Comparison of ENCODE assay signal across 13 cellular contexts in the genomic region with DNA sequence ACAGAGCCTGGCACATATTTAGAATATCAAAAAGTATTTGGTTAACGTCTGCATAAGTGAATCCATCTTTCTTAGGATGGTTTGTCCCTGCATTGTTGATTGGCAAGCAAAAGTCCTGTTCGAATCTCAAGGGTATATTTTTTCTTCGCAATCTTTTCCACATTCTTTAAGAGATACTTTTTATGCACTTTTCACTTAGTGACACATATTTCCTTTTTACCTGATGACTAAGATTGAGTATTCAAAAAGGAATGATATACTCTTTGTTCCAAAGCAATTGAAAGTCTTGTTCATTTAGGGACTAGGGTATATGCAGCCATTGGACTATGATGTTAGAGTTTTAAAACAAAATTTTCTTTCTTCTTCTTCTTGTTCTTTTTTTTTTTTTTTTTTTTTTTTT.
"Had no signal": no experiment of that assay in that cellular context is flagged by ENCODE, and none has a peak within 500 bp of the region (broad histone marks: within the 10 kb centered on the region; RNA-seq: fewer than 3 reads in every experiment).

No MANE protein-coding gene starts in this region.

- H3K36me3 ChIP-seq: brain microvascular endothelial cell, esophagus squamous epithelium had no signal

- H3K4me3 ChIP-seq: esophagus squamous epithelium, testis had no signal

- DNase-seq: activated CD4-positive, alpha-beta memory T cell treated with anti-CD3 and anti-CD28 coated beads for 36 hours; activated effector memory CD4-positive, alpha-beta T cell treated with anti-CD3 and anti-CD28 coated beads, Interleukin-2, amount 50 U/mL, for 16 hours; activated T-cell treated with anti-CD3 and anti-CD28 coated beads, Interleukin-2, amount 50 U/mL, for 4 hours; amniotic stem cell; brain microvascular endothelial cell; cerebellar nuclear complex; endodermal cell; esophagus squamous epithelium; stimulated activated CD4-positive, alpha-beta T cell treated with anti-CD3 and anti-CD28 coated beads, Interleukin-4, amount 100 ng/mL, for 1 hour; stimulated activated CD8-positive, alpha-beta memory T cell treated with anti-CD3 and anti-CD28 coated beads, Interleukin-4, amount 100 ng/mL, for 48 hours; stimulated activated naive CD8-positive, alpha-beta T cell treated with anti-CD3 and anti-CD28 coated beads, Interleukin-15, Interleukin-2, amounts not matched to agents 100 U/mL and 50 U/mL, for 24 hours; T-helper 2 cell; testis had no signal

- H3K9me3 ChIP-seq: esophagus squamous epithelium, testis had no signal

- H3K27ac ChIP-seq: esophagus squamous epithelium, testis had no signal

- H3K4me1 ChIP-seq: esophagus squamous epithelium, testis had no signal

- H3K27me3 ChIP-seq: brain microvascular endothelial cell, esophagus squamous epithelium, testis had no signal
